ENCODE assay signal across 40 cellular contexts in the genomic region with DNA sequence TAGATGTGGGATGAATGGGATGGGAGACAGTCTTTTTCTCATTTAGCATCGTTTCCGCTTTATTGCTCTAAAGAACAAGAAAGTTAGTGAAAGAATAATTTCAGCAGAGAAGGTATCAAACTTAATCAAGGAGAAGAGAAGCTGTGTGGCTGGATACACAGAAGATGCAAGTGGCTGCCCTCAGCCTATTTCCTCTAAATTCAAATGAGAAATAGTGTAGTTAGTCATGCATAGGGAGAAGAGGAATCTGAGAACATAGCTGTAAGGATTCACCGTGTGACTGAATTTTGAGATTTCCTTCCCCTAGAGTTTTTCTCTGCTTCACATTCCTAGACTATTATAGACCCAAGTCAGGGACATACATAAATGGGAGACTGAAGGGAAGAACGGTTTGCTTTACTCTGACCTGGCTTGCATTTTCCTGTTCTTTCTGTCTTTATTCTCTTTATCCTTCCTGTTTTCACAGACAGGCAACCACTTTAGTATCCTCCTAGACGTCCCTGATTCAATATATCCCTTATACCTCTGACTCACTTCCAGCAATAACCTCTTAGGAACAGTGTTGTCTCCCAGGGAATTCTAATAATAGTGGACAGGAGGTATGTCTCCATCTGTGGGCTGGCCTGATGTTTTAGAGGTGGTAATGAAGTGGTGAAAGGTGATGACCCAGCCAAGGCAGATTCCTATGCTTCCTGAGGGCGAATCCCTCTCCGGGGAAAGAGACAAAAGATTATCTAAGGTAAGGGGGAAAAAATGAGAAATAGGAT. TPM values are rescaled to one million over a fixed set of nuclear protein-coding genes. Genes with fewer than 3 reads are reported as not detected.
DNase-seq lines count a peak whose midpoint lies in the region; ATAC-seq, FAIRE-seq and TF ChIP-seq lines count a peak whose summit lies in the region.
"Had no signal": no experiment of that assay in that cellular context is flagged by ENCODE, and none has a peak within 500 bp of the region (broad histone marks: within the 10 kb centered on the region; RNA-seq: fewer than 3 reads in every experiment).

No MANE protein-coding gene starts in this region.

- no peak for TF ChIP-seq POLR2A in gastrocnemius medialis (IDR thresholded peaks at IDR 0.05)

- ATAC-seq in gastrocnemius medialis: no peak
- no peak for ATAC-seq in activated T-helper 17 cell treated with anti-CD3 and anti-CD28 coated beads, Interleukin-2, amount 50 U/mL, for 72 hours (replicated peaks)
- ATAC-seq: activated naive CD4-positive, alpha-beta T cell treated with anti-CD3 and anti-CD28 coated beads, Interleukin-2, amount 50 U/mL, for 72 hours; esophagus mucosa; left cardiac atrium; stimulated activated naive CD8-positive, alpha-beta T cell treated with anti-CD3 and anti-CD28 coated beads, Interleukin-15, Interleukin-2, amounts not matched to agents 100 U/mL and 50 U/mL, for 24 hours; upper lobe of right lung had no signal

- in situ Hi-C loops in gastrocnemius medialis (cut with MboI; ENCODE audit: low sequenced_read_pairs in 4 of 4): no loop called here

- WGBS in endodermal cell (ENCODE audit: insufficient coverage in 1 of 2, insufficient read length in 1 of 2), 2 experiments: 80 to 88% methylated on average over 4 to 7 of the region's 7 CpGs

- H3K4me1 ChIP-seq in ACC112 (ENCODE audit: control insufficient read depth, insufficient read depth, low read length, unreplicated experiment) (peaks cover 23% of the 10 kb centered on the region), endodermal cell (ENCODE audit: control insufficient read depth, insufficient read depth, low read length) (no peaks in the 10 kb centered on the region), gastrocnemius medialis (no peaks in the 10 kb centered on the region)
- H3K4me1 ChIP-seq: breast epithelium, colonic mucosa, neural progenitor cell, parathyroid adenoma, Peyer's patch, upper lobe of right lung had no signal

- H2AFZ ChIP-seq in ACC112 (ENCODE audit: low read length, unreplicated experiment): peak overlapping the region; percentile 28
- H2AFZ ChIP-seq: neural progenitor cell, parathyroid adenoma had no signal

- no peak overlapping the region for H3K4me3 ChIP-seq in ACC112 (ENCODE audit: low read depth, low read length)
- no peak overlapping the region for H3K4me3 ChIP-seq in bronchial epithelial cell (ENCODE audit: low read depth, low read length)
- no peak overlapping the region for H3K4me3 ChIP-seq in endodermal cell (ENCODE audit: low read length)
- H3K4me3 ChIP-seq in gastrocnemius medialis: no peak overlapping the region
- H3K4me3 ChIP-seq: breast epithelium, colonic mucosa, neural progenitor cell, Peyer's patch, upper lobe of right lung had no signal

- H3K79me2 ChIP-seq in ACC112 (ENCODE audit: control insufficient read depth, insufficient read depth, low read length, unreplicated experiment): no peaks in the 10 kb centered on the region
- H3K79me2 ChIP-seq: parathyroid adenoma had no signal

- H3K4me1 Mint-ChIP-seq in HFFc6 (ENCODE audit: low read depth): peaks cover 52% of the 10 kb centered on the region
- peaks cover 9% of the 10 kb centered on the region for H3K4me1 Mint-ChIP-seq in endodermal cell
- no peaks in the 10 kb centered on the region for H3K4me1 Mint-ChIP-seq in activated T-helper 17 cell treated with anti-CD3 and anti-CD28 coated beads, Interleukin-2, amount 50 U/mL, for 72 hours
- H3K4me1 Mint-ChIP-seq: CD4-positive, CD25-positive, alpha-beta regulatory T cell; neural progenitor cell had no signal

- TF ChIP-seq CTCF in HFFc6 (IDR thresholded peaks at IDR 0.05) (no peak), bronchial epithelial cell (IDR thresholded peaks at IDR 0.05; ENCODE audit: insufficient read depth, low read length, severe bottlenecking) (no peak), endodermal cell (conservative IDR thresholded peaks at IDR 0.05) (no peak), gastrocnemius medialis (IDR thresholded peaks at IDR 0.05 in 4 of 5, conservative IDR thresholded peaks at IDR 0.05 in 1 of 5) (no peak)

- H3K27ac Mint-ChIP-seq in HFFc6 (peak overlapping the region; percentile 24; the same call in 1 of the 2 replicates), endodermal cell (no peak overlapping the region)
- no peak overlapping the region for H3K27ac Mint-ChIP-seq in activated T-helper 17 cell treated with anti-CD3 and anti-CD28 coated beads, Interleukin-2, amount 50 U/mL, for 72 hours
- H3K27ac Mint-ChIP-seq: activated naive CD4-positive, alpha-beta T cell treated with anti-CD3 and anti-CD28 coated beads, Interleukin-2, amount 50 U/mL, for 72 hours; CD4-positive, CD25-positive, alpha-beta regulatory T cell; neural progenitor cell; T-helper 2 cell treated with Interferon-gamma antibody and Interleukin-4, amounts not matched to agents 5 μg/mL and 100 μg/mL, for 36 hours had no signal

- H3K9me3 ChIP-seq in endodermal cell (ENCODE audit: control insufficient read depth, low read length) (no peaks in the 10 kb centered on the region), gastrocnemius medialis (no peaks in the 10 kb centered on the region)
- H3K9me3 ChIP-seq: breast epithelium, colonic mucosa, Peyer's patch, upper lobe of right lung had no signal

- no peak for FAIRE-seq in bronchial epithelial cell (lab: Jason Lieb, UNC)
- FAIRE-seq: frontal cortex, small intestine had no signal

- intact Hi-C loops in gastrocnemius medialis (cut with DNase I; ENCODE audit: low total_unique reads): no loop called here

- H3K36me3 ChIP-seq in ACC112 (ENCODE audit: insufficient read depth, low read length) (no peaks in the 10 kb centered on the region), bronchial epithelial cell (ENCODE audit: control insufficient read depth, insufficient read depth, low read length) (no peaks in the 10 kb centered on the region), endodermal cell (ENCODE audit: control insufficient read depth, insufficient read depth, low read length) (no peaks in the 10 kb centered on the region), gastrocnemius medialis (no peaks in the 10 kb centered on the region)
- H3K36me3 ChIP-seq: breast epithelium, colonic mucosa, neural progenitor cell, Peyer's patch, upper lobe of right lung, WERI-Rb-1 had no signal

- H3K27me3 Mint-ChIP-seq in HFFc6 (ENCODE audit: insufficient read depth): peaks cover 13% of the 10 kb centered on the region
- peaks cover 1% of the 10 kb centered on the region for H3K27me3 Mint-ChIP-seq in endodermal cell (ENCODE audit: insufficient read depth)
- no peaks in the 10 kb centered on the region for H3K27me3 Mint-ChIP-seq in activated T-helper 17 cell treated with anti-CD3 and anti-CD28 coated beads, Interleukin-2, amount 50 U/mL, for 72 hours

- H3K36me3 Mint-ChIP-seq in HFFc6 (ENCODE audit: low read depth) (no peaks in the 10 kb centered on the region), endodermal cell (ENCODE audit: low read depth) (no peaks in the 10 kb centered on the region)
- H3K36me3 Mint-ChIP-seq in activated T-helper 17 cell treated with anti-CD3 and anti-CD28 coated beads, Interleukin-2, amount 50 U/mL, for 72 hours (ENCODE audit: low read depth): no peaks in the 10 kb centered on the region
- H3K36me3 Mint-ChIP-seq: activated naive CD4-positive, alpha-beta T cell treated with anti-CD3 and anti-CD28 coated beads, Interleukin-2, amount 50 U/mL, for 72 hours; CD4-positive, CD25-positive, alpha-beta regulatory T cell; neural progenitor cell had no signal

- H3K9ac ChIP-seq in endodermal cell (ENCODE audit: extremely low read depth, low read length, poor library complexity, severe bottlenecking): no peak overlapping the region
- H3K9ac ChIP-seq: neural progenitor cell, parathyroid adenoma had no signal

- H3K4me3 Mint-ChIP-seq in HFFc6 (peak overlapping the region; percentile 24; the same call in 1 of the 2 replicates), endodermal cell (no peak overlapping the region)
- H3K4me3 Mint-ChIP-seq in activated T-helper 17 cell treated with anti-CD3 and anti-CD28 coated beads, Interleukin-2, amount 50 U/mL, for 72 hours: no peak overlapping the region
- H3K4me3 Mint-ChIP-seq: CD4-positive, CD25-positive, alpha-beta regulatory T cell; neural progenitor cell; T-helper 2 cell treated with Interferon-gamma antibody and Interleukin-4, amounts not matched to agents 5 μg/mL and 100 μg/mL, for 36 hours had no signal

- DNase-seq in HFFc6: no peak
- DNase-seq in bronchial epithelial cell (ENCODE audit: low read depth): peak; percentile 39
- DNase-seq in kidney tubule cell (ENCODE audit: low spot score): peak; percentile 44
- no peak for DNase-seq in endodermal cell
- no peak for DNase-seq in hypothalamus (lab: John Stamatoyannopoulos, UW)
- DNase-seq in gastrocnemius medialis: no peak
- DNase-seq: 8988T; activated CD4-positive, alpha-beta T cell treated with anti-CD3 and anti-CD28 coated beads for 48 hours; activated CD8-positive, alpha-beta memory T cell treated with anti-CD3 and anti-CD28 coated beads for 24 hours; activated T-cell treated with anti-CD3 and anti-CD28 coated beads for 4 hours; amygdala; CD4-positive, CD25-positive, alpha-beta regulatory T cell; colonic mucosa; DMS79 treated with DMSO at 0.1 percent for 48 hours; effector memory CD4-positive, alpha-beta T cell; Kasumi-1; left cardiac atrium; MV-4-11; NCI-H1436; NCI-H2081 treated with DMSO at 0.1 percent for 48 hours; NCI-H345; NCI-H69; Peyer's patch; SIG-M5; small intestine; stimulated activated naive CD8-positive, alpha-beta T cell treated with anti-CD3 and anti-CD28 coated beads, Interleukin-15, Interleukin-2, amounts not matched to agents 100 U/mL and 50 U/mL, for 24 hours; upper lobe of right lung; WERI-Rb-1 had no signal

- H3K9me3 Mint-ChIP-seq in HFFc6 (no peaks in the 10 kb centered on the region), endodermal cell (no peaks in the 10 kb centered on the region)
- no peaks in the 10 kb centered on the region for H3K9me3 Mint-ChIP-seq in activated T-helper 17 cell treated with anti-CD3 and anti-CD28 coated beads, Interleukin-2, amount 50 U/mL, for 72 hours
- H3K9me3 Mint-ChIP-seq: activated naive CD4-positive, alpha-beta T cell treated with anti-CD3 and anti-CD28 coated beads, Interleukin-2, amount 50 U/mL, for 72 hours; CD4-positive, CD25-positive, alpha-beta regulatory T cell; T-helper 2 cell treated with Interferon-gamma antibody and Interleukin-4, amounts not matched to agents 5 μg/mL and 100 μg/mL, for 36 hours had no signal

- H3K27me3 ChIP-seq in ACC112 (ENCODE audit: insufficient read depth, low read length) (no peaks in the 10 kb centered on the region), bronchial epithelial cell (ENCODE audit: control insufficient read depth, insufficient read depth, low read length) (no peaks in the 10 kb centered on the region), endodermal cell (ENCODE audit: control insufficient read depth, insufficient read depth, low read length, poor library complexity, severe bottlenecking) (no peaks in the 10 kb centered on the region), gastrocnemius medialis (no peaks in the 10 kb centered on the region)
- H3K27me3 ChIP-seq: breast epithelium, colonic mucosa, neural progenitor cell, Peyer's patch, upper lobe of right lung had no signal

- H3K27ac ChIP-seq in ACC112 (ENCODE audit: low read depth, low read length) (peak overlapping the region; percentile 59), endodermal cell (ENCODE audit: low read depth, low read length) (no peak overlapping the region), gastrocnemius medialis (no peak overlapping the region)
- H3K27ac ChIP-seq: breast epithelium, colonic mucosa, neural progenitor cell, parathyroid adenoma, Peyer's patch, upper lobe of right lung, WERI-Rb-1 had no signal

RNA-seq across cellular contexts. Expression of a gene that starts 7.0 kb away (rescaled TPM):
- under 1 TPM in 2 of 6 experiments, not detected in 4; 0.14 to 0.17 TPM for total RNA-seq in HFFc6 (2021; fragmentation: NEBNext Ultra II Directional; extraction: Animal tissue kit (Norgen Biotek cat#: 25700))
- total RNA-seq in bronchial epithelial cell (not detected in 2 replicates), endodermal cell (1 to 10 TPM in 1 of 2 donors, under 1 TPM in 1; 0.60 to 1.1 TPM), gastrocnemius medialis (not detected)
- 0.39 TPM for polyA plus RNA-seq in endodermal cell (2013, experiment 1 of 2)
- polyA plus RNA-seq in endodermal cell (2013, experiment 2 of 2): 0.33 TPM
- under 1 TPM in 1 of 2 donors, not detected in 1; 0.45 TPM for total RNA-seq in activated T-helper 17 cell treated with anti-CD3 and anti-CD28 coated beads, Interleukin-2, amount 50 U/mL, for 72 hours
- total RNA-seq: breast epithelium; CD4-positive, CD25-positive, alpha-beta regulatory T cell; H4; lung microvascular endothelial cell; Peyer's patch; temporal lobe had no signal
- polyA plus RNA-seq: small intestine had no signal

RNA-seq across cellular contexts. Expression of a gene that starts 43.1 kb away (rescaled TPM):
- total RNA-seq in HFFc6 (2021; fragmentation: NEBNext Ultra II Directional; extraction: Animal tissue kit (Norgen Biotek cat#: 25700)): 10 to 100 TPM; 19.8 to 32.3 (median 25.7) TPM
- total RNA-seq in bronchial epithelial cell (70.2 and 109 TPM in 2 replicates), endodermal cell (10 to 100 TPM; 52.8 to 59.8 TPM), gastrocnemius medialis (1 to 10 TPM; 1.6 to 7.5 (median 3.0) TPM)
- 38.6 TPM for polyA plus RNA-seq in endodermal cell (2013, experiment 1 of 2)
- polyA plus RNA-seq in endodermal cell (2013, experiment 2 of 2): 38.3 TPM
- 100 to 1,000 TPM; 135 to 231 TPM for total RNA-seq in activated T-helper 17 cell treated with anti-CD3 and anti-CD28 coated beads, Interleukin-2, amount 50 U/mL, for 72 hours

RNA-seq across cellular contexts. Expression of a gene that starts 48.5 kb away (rescaled TPM):
- not detected for total RNA-seq in HFFc6 (2021; fragmentation: NEBNext Ultra II Directional; extraction: Animal tissue kit (Norgen Biotek cat#: 25700))
- total RNA-seq in bronchial epithelial cell (not detected in 2 replicates), endodermal cell (not detected), gastrocnemius medialis (not detected)
- polyA plus RNA-seq in endodermal cell (2013, experiment 1 of 2): not detected
- not detected for polyA plus RNA-seq in endodermal cell (2013, experiment 2 of 2)
- total RNA-seq in activated T-helper 17 cell treated with anti-CD3 and anti-CD28 coated beads, Interleukin-2, amount 50 U/mL, for 72 hours: not detected
- total RNA-seq: activated naive CD4-positive, alpha-beta T cell treated with anti-CD3 and anti-CD28 coated beads, Interleukin-2, amount 50 U/mL, for 72 hours; breast epithelium; CD4-positive, CD25-positive, alpha-beta regulatory T cell; colonic mucosa; esophagus mucosa; frontal cortex; H4; left cardiac atrium; lung microvascular endothelial cell; Peyer's patch; temporal lobe; upper lobe of right lung had no signal
- polyA plus RNA-seq: CD4-positive, CD25-positive, alpha-beta regulatory T cell; small intestine had no signal

RNA-seq across cellular contexts. Expression of a gene that starts 51.1 kb away (rescaled TPM):
- 10 to 100 TPM; 17.0 to 20.3 (median 19.2) TPM for total RNA-seq in HFFc6 (2021; fragmentation: NEBNext Ultra II Directional; extraction: Animal tissue kit (Norgen Biotek cat#: 25700))
- total RNA-seq in bronchial epithelial cell: 19.3 and 24.7 TPM in 2 replicates
- 10 to 100 TPM; 32.1 to 38.1 TPM for total RNA-seq in endodermal cell
- polyA plus RNA-seq in endodermal cell (2013, experiment 1 of 2): 39.0 TPM
- 45.4 TPM for polyA plus RNA-seq in endodermal cell (2013, experiment 2 of 2)
- 10 to 100 TPM; 18.8 to 38.5 (median 21.7) TPM for total RNA-seq in gastrocnemius medialis
- 10 to 100 TPM; 23.1 to 27.4 TPM for total RNA-seq in activated T-helper 17 cell treated with anti-CD3 and anti-CD28 coated beads, Interleukin-2, amount 50 U/mL, for 72 hours

RNA-seq across cellular contexts. Expression of a gene that starts 57.3 kb away (rescaled TPM):
- total RNA-seq in HFFc6 (2021; fragmentation: NEBNext Ultra II Directional; extraction: Animal tissue kit (Norgen Biotek cat#: 25700)): 100 to 1,000 TPM; 161 to 189 (median 184) TPM
- total RNA-seq in bronchial epithelial cell: 25.3 and 56.1 TPM in 2 replicates
- total RNA-seq in endodermal cell: 100 to 1,000 TPM; 228 to 249 TPM
- 308 TPM for polyA plus RNA-seq in endodermal cell (2013, experiment 1 of 2)
- polyA plus RNA-seq in endodermal cell (2013, experiment 2 of 2): 267 TPM
- total RNA-seq in gastrocnemius medialis: 100 to 1,000 TPM in 2 of 4 donors, 10 to 100 TPM in 2; 65.6 to 132 (median 94.2) TPM
- total RNA-seq in activated T-helper 17 cell treated with anti-CD3 and anti-CD28 coated beads, Interleukin-2, amount 50 U/mL, for 72 hours: 100 to 1,000 TPM; 151 to 224 TPM

Comparison
In these comparisons a context has a peak if more than half of its experiments do, and no peak if none do; other contexts are left out.
1. DNase-seq: peak in bronchial epithelial cell (single experiment) and kidney tubule cell (single experiment); none in HFFc6 (single experiment), endodermal cell (single experiment), hypothalamus (0 of 51) and gastrocnemius medialis (0 of 2).